Comparison of ENCODE assay signal across 8 cellular contexts in genomic region chr7:23472974-23473847, GRCh38. TPM values are rescaled to one million over a fixed set of nuclear protein-coding genes. Genes with fewer than 3 reads are reported as not detected.
DNase-seq lines count a peak whose midpoint lies in the region; ATAC-seq and TF ChIP-seq lines count a peak whose summit lies in the region.

No MANE protein-coding gene starts in this region.

- no peak overlapping the region for H4K8ac ChIP-seq in H9 (replicated peaks; ENCODE audit: insufficient read length, low read depth, low read length)

- no CpG with 5 or more reads among the region's 16 CpGs for WGBS in H9 (ENCODE audit: extremely low coverage, insufficient read length, low lambda C conversion rate)

- no peak overlapping the region for H4K91ac ChIP-seq in H9 (ENCODE audit: insufficient read length, low read depth, low read length)

- no peak overlapping the region for H3K23ac ChIP-seq in H9 (ENCODE audit: insufficient read length, low read depth, low read length)

- no peak overlapping the region for H2BK5ac ChIP-seq in H9 (ENCODE audit: insufficient read length, low read length)

- H2AK5ac ChIP-seq in H9 (ENCODE audit: insufficient read length, low read length) = no peak overlapping the region

- peak overlapping the region; percentile 92 for H3K14ac ChIP-seq in H9 (ENCODE audit: insufficient read depth, low read length)

- no peaks in the 10 kb centered on the region for H3K79me1 ChIP-seq in H9 (ENCODE audit: insufficient read depth, low read depth, low read length, poor library complexity, severe bottlenecking)

- peak overlapping the region; percentile 91 to 99 for H3K4me3 Mint-ChIP-seq in H9
- H3K4me3 Mint-ChIP-seq in glutamatergic neuron (ENCODE audit: unreplicated experiment) = peak overlapping the region; percentile 91

- H2AFZ ChIP-seq in H9 (ENCODE audit: low read length) = no peak overlapping the region

- no peak overlapping the region; the same call in 1 of the 2 replicates for H3K4ac ChIP-seq in H9 (ENCODE audit: low read depth, low read length)

- ATAC-seq in GM21737 (IDR thresholded peaks at IDR 0.05; ENCODE audit: unreplicated experiment) = no peak

- peak overlapping the region; percentile 80 to 97 (median 90) for H3K27ac Mint-ChIP-seq in H9
- peak overlapping the region; percentile 89 for H3K27ac Mint-ChIP-seq in glutamatergic neuron (ENCODE audit: unreplicated experiment)

- CTCF ChIA-PET in AG04450 (lab: Charles Lee) = interaction anchor here (1.5 to 2.3 kb wide), 3 partner anchors 56 to 211 kb away, joined by 3 to 13 read pairs (median 6); no protein-coding TSS in a partner anchor

- peak overlapping the region; percentile 91 for H3K9ac ChIP-seq in H9 (ENCODE audit: extremely low read depth, insufficient read length, low read length)

- no peak for DNase-seq in AG04450 (ENCODE audit: low read depth, low spot score)
- DNase-seq in H9 = no peak
- peak; percentile 50 for DNase-seq in RPMI8226
- DNase-seq in glutamatergic neuron = peak; percentile 27
- DNase-seq in NCI-H524 treated with DMSO at 0.1 percent for 48 hours (lab: John Stamatoyannopoulos, UW) = no peak
- no peak for DNase-seq in T1000 (lab: John Stamatoyannopoulos, UW)
- DNase-seq in caudate nucleus (lab: John Stamatoyannopoulos, UW) = no peak

- peak overlapping the region; percentile 64 for H3K4me2 ChIP-seq in H9 (ENCODE audit: insufficient read depth, insufficient read length, low read length)

- peak overlapping the region; percentile 94 for H3K18ac ChIP-seq in H9 (ENCODE audit: insufficient read length, low read depth, low read length)

- peaks cover 17% of the 10 kb centered on the region for H3K23me2 ChIP-seq in H9 (ENCODE audit: insufficient read length, low read depth, low read length, poor library complexity, severe bottlenecking)

- H3K27ac ChIP-seq in AG04450 (ENCODE audit: low read depth, low read length) = peak overlapping the region; percentile 63
- peak overlapping the region; percentile 5 for H3K27ac ChIP-seq in H9 (ENCODE audit: insufficient read length, low read depth, low read length)
- H3K27ac ChIP-seq in caudate nucleus (ENCODE audit: low read depth, low read length) = no peak overlapping the region

- H3K27me3 ChIP-seq in AG04450 (ENCODE audit: control insufficient read depth, insufficient read depth, low read length) (no peaks in the 10 kb centered on the region), H9 (ENCODE audit: insufficient read depth, low read length) (no peaks in the 10 kb centered on the region)

- TF ChIP-seq CTCF in AG04450 (IDR thresholded peaks at IDR 0.05; ENCODE audit: low read depth, low read length) = no peak
- no peak for TF ChIP-seq CTCF in H9 (conservative IDR thresholded peaks at IDR 0.05)
- no peak for TF ChIP-seq CTCF in glutamatergic neuron (IDR thresholded peaks at IDR 0.05; ENCODE audit: partially characterized antibody, unreplicated experiment)

- no peaks in the 10 kb centered on the region for H4K20me1 ChIP-seq in H9 (ENCODE audit: control insufficient read depth, insufficient read depth, insufficient read length)

- no peak overlapping the region for H2BK15ac ChIP-seq in H9 (ENCODE audit: low read depth, low read length)

- H3K4me3 ChIP-seq in AG04450 (ENCODE audit: low read depth, low read length) = peak overlapping the region; percentile 84

- POLR2A ChIA-PET in AG04450 (lab: Yijun Ruan, JAX) = interaction anchor here (1.2 kb wide), 1 partner anchor 125 kb away, joined by 3 read pairs; no protein-coding TSS in a partner anchor

- no peak overlapping the region for H2BK12ac ChIP-seq in H9 (ENCODE audit: insufficient read length, low read depth, low read length)

- H4K5ac ChIP-seq in H9 (ENCODE audit: insufficient read length, low read depth, low read length) = no peak overlapping the region

- no peaks in the 10 kb centered on the region; the same call in 1 of the 2 replicates for H3K27me3 Mint-ChIP-seq in H9 (ENCODE audit: low read depth)
- peaks cover 6% of the 10 kb centered on the region for H3K27me3 Mint-ChIP-seq in glutamatergic neuron (ENCODE audit: unreplicated experiment)

- H3K9me3 ChIP-seq in AG04450 (ENCODE audit: control insufficient read depth, insufficient read depth, low read length) = peaks cover 4% of the 10 kb centered on the region; the same call in 1 of the 2 replicates
- no peaks in the 10 kb centered on the region for H3K9me3 ChIP-seq in H9 (ENCODE audit: control insufficient read depth, low read depth, low read length)

- H3K79me2 ChIP-seq in H9 (ENCODE audit: insufficient read depth, low read length) = peaks cover 25% of the 10 kb centered on the region; the same call in 1 of the 2 replicates

- no peaks in the 10 kb centered on the region for H3K4me1 ChIP-seq in H9 (ENCODE audit: insufficient read depth, low read length)

- peaks cover 25 to 26% of the 10 kb centered on the region in 2 experiments for H3K4me1 Mint-ChIP-seq in H9
- H3K4me1 Mint-ChIP-seq in glutamatergic neuron (ENCODE audit: low read depth, unreplicated experiment) = peaks cover 23% of the 10 kb centered on the region

- no peak overlapping the region for H3K56ac ChIP-seq in H9 (ENCODE audit: insufficient read length, low read depth, low read length)

- H2BK20ac ChIP-seq in H9 (ENCODE audit: low read depth, low read length, poor library complexity, severe bottlenecking) = no peak overlapping the region

- H2BK120ac ChIP-seq in H9 (ENCODE audit: low read depth, low read length, poor library complexity, severe bottlenecking) = no peak overlapping the region

- H3K9me3 Mint-ChIP-seq in H9 (peaks cover 3 to 4% of the 10 kb centered on the region in 2 experiments), glutamatergic neuron (ENCODE audit: unreplicated experiment) (peaks cover 20% of the 10 kb centered on the region)

- no peak overlapping the region for H3T11ph ChIP-seq in H9 (ENCODE audit: low read length)

- H3K36me3 Mint-ChIP-seq in H9 (ENCODE audit: insufficient read depth in 1 of 3, low read depth in 3 of 3) (peaks cover 2 to 6% (median 3%) of the 10 kb centered on the region in 3 experiments; a peak in 5 of 7 replicates), glutamatergic neuron (ENCODE audit: unreplicated experiment) (no peaks in the 10 kb centered on the region)

RNA-seq across cellular contexts. Expression of gene IGF2BP3, which starts 2.9 kb away (rescaled TPM):
- polyA plus RNA-seq in AG04450 (2011; rRNA removed) = 78.5 and 98.2 TPM in 2 replicates
- polyA minus RNA-seq in AG04450 (2011; rRNA and poly(A)+ RNA removed) = 97.8 and 99.9 TPM in 2 replicates
- total RNA-seq in H9 (2021) (180 and 197 TPM in 2 replicates), glutamatergic neuron (ENCODE audit: unreplicated experiment) (47.0 TPM)

RNA-seq across cellular contexts. Expression of gene TRA2A, which starts 58.6 kb away (rescaled TPM):
- 64.6 and 78.8 TPM in 2 replicates for polyA plus RNA-seq in AG04450 (2011; rRNA removed)
- 76.4 and 81.8 TPM in 2 replicates for polyA minus RNA-seq in AG04450 (2011; rRNA and poly(A)+ RNA removed)
- total RNA-seq in H9 (2021) (164 and 169 TPM in 2 replicates), glutamatergic neuron (ENCODE audit: unreplicated experiment) (108 TPM)

Comparison
In these comparisons a context has a peak if more than half of its experiments do, and no peak if none do; other contexts are left out.
1. DNase-seq: peak in RPMI8226 (single experiment) and glutamatergic neuron (single experiment); none in AG04450 (single experiment), H9 (single experiment), NCI-H524 treated with DMSO at 0.1 percent for 48 hours (single experiment), T1000 (single experiment) and caudate nucleus (0 of 61).